In genomic region chr7:101804642-101805401, GRCh38 we compare ENCODE assay signal across 1 cellular context.
TF ChIP-seq lines count a peak whose summit lies in the region.

No MANE protein-coding gene starts in this region.

TF ChIP-seq in liver, 16 proteins besides CTCF, POLR2A, EP300 and RAD21 (continued from another document):
- no peak for TF ChIP-seq EGR1 (IDR thresholded peaks at IDR 0.05; ENCODE audit: low read depth in 2 of 2)
